In genomic region chr7:25496394-25497103, GRCh38 we compare ENCODE assay signal across 9 cellular contexts.
DNase-seq lines count a peak whose midpoint lies in the region; ATAC-seq and TF ChIP-seq lines count a peak whose summit lies in the region.
"Had no signal": no experiment of that assay in that cellular context is flagged by ENCODE, and none has a peak within 500 bp of the region (broad histone marks: within the 10 kb centered on the region; RNA-seq: fewer than 3 reads in every experiment).

No MANE protein-coding gene starts in this region.

- peak overlapping the region; percentile 20 for H3K4me3 ChIP-seq in CD8-positive, alpha-beta T cell (ENCODE audit: low read depth, low read length)
- H3K4me3 ChIP-seq in tibial nerve (no peak overlapping the region), Caco-2 (ENCODE audit: low read depth, low read length) (no peak overlapping the region)
- H3K4me3 ChIP-seq: lung had no signal

- H3K4me3 Mint-ChIP-seq in CD8-positive, alpha-beta T cell, result peak overlapping the region; percentile 78
- H3K4me3 Mint-ChIP-seq in brain (no peak overlapping the region), Caco-2 (ENCODE audit: unreplicated experiment) (no peak overlapping the region)

- ATAC-seq in CD8-positive, alpha-beta T cell, result no peak
- ATAC-seq in GM19455 (IDR thresholded peaks at IDR 0.05; ENCODE audit: unreplicated experiment) (peak; percentile 79), HG03571 (IDR thresholded peaks at IDR 0.05; ENCODE audit: unreplicated experiment) (peak; percentile 89)

- no peak for DNase-seq in CD8-positive, alpha-beta T cell
- DNase-seq in tibial nerve (ENCODE audit: low spot score in 2 of 2), result peak in 1 of 2 donors; percentile 17
- no peak for DNase-seq in Caco-2
- no peak for DNase-seq in posterior cingulate gyrus
- DNase-seq in activated CD4-positive, alpha-beta T cell treated with anti-CD3 and anti-CD28 coated beads, Interleukin-2, amount 50 U/mL, for 48 hours, result no peak

- no peaks in the 10 kb centered on the region for H3K9me3 Mint-ChIP-seq in CD8-positive, alpha-beta T cell
- H3K9me3 Mint-ChIP-seq in brain, result peaks cover 0 to under 1% (median 0%) of the 10 kb centered on the region in 5 experiments
- H3K9me3 Mint-ChIP-seq in Caco-2 (ENCODE audit: unreplicated experiment), result no peaks in the 10 kb centered on the region

- CTCF ChIA-PET in CD8-positive, alpha-beta T cell (lab: Charles Lee), result no interaction called here
- CTCF ChIA-PET in Caco-2 (lab: Charles Lee), result no interaction called here

- no peaks in the 10 kb centered on the region for H3K36me3 ChIP-seq in CD8-positive, alpha-beta T cell (ENCODE audit: insufficient read depth, low read length)
- H3K36me3 ChIP-seq in tibial nerve (no peaks in the 10 kb centered on the region), Caco-2 (ENCODE audit: control insufficient read depth, insufficient read depth, low read length) (no peaks in the 10 kb centered on the region)

- TF ChIP-seq POLR2A in tibial nerve (IDR thresholded peaks at IDR 0.05), result no peak

- H3K27ac ChIP-seq in CD8-positive, alpha-beta T cell (ENCODE audit: low read depth, low read length), result no peak overlapping the region
- H3K27ac ChIP-seq in tibial nerve, result peak overlapping the region in 3 of 4 donors; percentile 73 to 77 (median 73)

- POLR2A ChIA-PET in CD8-positive, alpha-beta T cell (lab: Charles Lee), result interaction anchor here (0.7 kb wide), 1 partner anchor 35 kb away, joined by 4 read pairs; no protein-coding TSS in a partner anchor
- POLR2A ChIA-PET in Caco-2 (lab: Charles Lee), result no interaction called here

- TF ChIP-seq EP300 in tibial nerve (IDR thresholded peaks at IDR 0.05), result no peak

- no peaks in the 10 kb centered on the region for H3K9me3 ChIP-seq in CD8-positive, alpha-beta T cell (ENCODE audit: low read length)
- H3K9me3 ChIP-seq in tibial nerve (no peaks in the 10 kb centered on the region), Caco-2 (no peaks in the 10 kb centered on the region)

- peaks cover 9% of the 10 kb centered on the region for H3K4me1 Mint-ChIP-seq in CD8-positive, alpha-beta T cell (ENCODE audit: low read depth)
- H3K4me1 Mint-ChIP-seq in brain, result peaks cover 42% of the 10 kb centered on the region
- H3K4me1 Mint-ChIP-seq in Caco-2 (ENCODE audit: low read depth, unreplicated experiment), result no peaks in the 10 kb centered on the region

- WGBS in tibial nerve, 2 donors, result 71 to 74% methylated on average over 13 of the region's 13 CpGs

- no TSS peak for BruUV-seq in Caco-2 (replicated peaks; lab: Mats Ljungman, UMichigan)

- H3K4me1 ChIP-seq in CD8-positive, alpha-beta T cell (ENCODE audit: insufficient read depth, low read length), result peaks cover 4% of the 10 kb centered on the region
- H3K4me1 ChIP-seq in tibial nerve, result peaks cover 0 to 30% (median 13%) of the 10 kb centered on the region in 4 donors
- H3K4me1 ChIP-seq in Caco-2, result no peaks in the 10 kb centered on the region

- H3K27me3 ChIP-seq in CD8-positive, alpha-beta T cell (ENCODE audit: insufficient read depth, low read length), result no peaks in the 10 kb centered on the region
- H3K27me3 ChIP-seq in tibial nerve (no peaks in the 10 kb centered on the region), Caco-2 (replicated peaks; ENCODE audit: control insufficient read depth, insufficient read depth, low read length) (no peaks in the 10 kb centered on the region; the same call in 1 of the 2 replicates)

- intact Hi-C loops in CD8-positive, alpha-beta T cell (cut with DNase I, micrococcal nuclease), result no loop called here
- intact Hi-C loops in Caco-2 (cut with micrococcal nuclease; ENCODE audit: unreplicated experiment), result no loop called here
- intact Hi-C loops in posterior cingulate gyrus (cut with DNase I), result no loop called here

- no peak for TF ChIP-seq CTCF in CD8-positive, alpha-beta T cell (IDR thresholded peaks at IDR 0.05)
- TF ChIP-seq CTCF in brain (conservative IDR thresholded peaks at IDR 0.05), result no peak
- TF ChIP-seq CTCF in tibial nerve (IDR thresholded peaks at IDR 0.05), result no peak
- TF ChIP-seq CTCF in Caco-2 (IDR thresholded peaks at IDR 0.05; ENCODE audit: insufficient read depth in 1 of 2, low read depth in 1 of 2, low read length in 1 of 2, severe bottlenecking in 1 of 2, unreplicated experiment in 1 of 2), result no peak

- H3K27ac Mint-ChIP-seq in CD8-positive, alpha-beta T cell, result peak overlapping the region; percentile 86
- H3K27ac Mint-ChIP-seq in brain (peak overlapping the region; percentile 5 to 89 (median 15)), Caco-2 (ENCODE audit: unreplicated experiment) (no peak overlapping the region)

- peaks cover under 1% of the 10 kb centered on the region for H3K27me3 Mint-ChIP-seq in CD8-positive, alpha-beta T cell (ENCODE audit: low read depth)
- H3K27me3 Mint-ChIP-seq in brain, result no peaks in the 10 kb centered on the region
- peaks cover 6% of the 10 kb centered on the region for H3K27me3 Mint-ChIP-seq in Caco-2 (ENCODE audit: insufficient read depth, unreplicated experiment)

- no peaks in the 10 kb centered on the region for H3K36me3 Mint-ChIP-seq in CD8-positive, alpha-beta T cell
- no peaks in the 10 kb centered on the region for H3K36me3 Mint-ChIP-seq in brain
- H3K36me3 Mint-ChIP-seq in Caco-2 (ENCODE audit: insufficient read depth, unreplicated experiment), result no peaks in the 10 kb centered on the region
